22 cellular contexts compared by ENCODE assay signal in the genomic region with DNA sequence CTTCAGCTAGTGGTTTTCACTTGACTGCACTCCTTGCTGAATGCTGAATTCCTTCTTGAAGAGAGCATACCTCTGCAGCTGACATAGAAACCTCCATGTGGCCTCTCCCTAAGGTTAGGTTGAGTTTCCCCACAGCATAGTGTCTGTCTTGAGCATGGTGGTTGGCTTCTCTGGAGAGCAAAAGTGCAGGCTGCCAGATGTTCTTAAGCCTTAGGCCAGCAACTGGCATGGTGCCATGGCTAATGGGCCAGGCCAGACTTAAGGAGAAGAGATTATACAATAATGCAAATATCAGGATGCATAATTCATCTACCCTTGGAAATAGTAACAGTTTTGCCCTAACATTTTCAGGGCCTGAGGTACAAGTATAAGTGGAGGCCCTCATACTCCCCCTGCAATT.
A peak's percentile ranks its signal among the peaks of the same experiment; 100 is the strongest.
DNase-seq lines count a peak whose midpoint lies in the region.
"Had no signal": no experiment of that assay in that cellular context is flagged by ENCODE, and none has a peak within 500 bp of the region (broad histone marks: within the 10 kb centered on the region; RNA-seq: fewer than 3 reads in every experiment).

No MANE protein-coding gene starts in this region.

- no peak overlapping the region for H3K4me3 ChIP-seq in skeletal muscle cell (ENCODE audit: low read depth, low read length)
- H3K4me3 ChIP-seq: colonic mucosa, neural progenitor cell, transverse colon had no signal

- DNase-seq in NCI-H1105 treated with DMSO at 0.1 percent for 48 hours (lab: John Stamatoyannopoulos, UW) = peak; percentile 2
- DNase-seq in NCI-H1105 (lab: John Stamatoyannopoulos, UW) = no peak
- peak; percentile 46 for DNase-seq in RPMI8226
- peak; percentile 20 for DNase-seq in fibroblast of gingiva (ENCODE audit: low read depth)
- peak; percentile 15 for DNase-seq in skeletal muscle cell (ENCODE audit: low read depth)
- no peak for DNase-seq in GM19240 (ENCODE audit: insufficient read length, low spot score)
- no peak for DNase-seq in stimulated activated CD8-positive, alpha-beta memory T cell treated with anti-CD3 and anti-CD28 coated beads, Interleukin-4, amount 100 ng/mL, for 48 hours
- DNase-seq in central memory CD4-positive, alpha-beta T cell = no peak
- DNase-seq: activated CD4-positive, alpha-beta memory T cell treated with anti-CD3 and anti-CD28 coated beads for 36 hours; activated CD8-positive, alpha-beta memory T cell treated with anti-CD3 and anti-CD28 coated beads, Interleukin-2, amount 50 U/mL, for 48 hours; AML-193; CD4-positive, alpha-beta memory T cell; colonic mucosa; DMS153; effector memory CD4-positive, alpha-beta T cell; head of caudate nucleus; NCI-H187; posterior cingulate gyrus; SIG-M5; T-cell; transverse colon had no signal

Comparison
In these comparisons a context has a peak if more than half of its experiments do, and no peak if none do; other contexts are left out.
1. DNase-seq: peak in NCI-H1105 treated with DMSO at 0.1 percent for 48 hours (single experiment), RPMI8226 (single experiment), fibroblast of gingiva (single experiment) and skeletal muscle cell (single experiment); none in NCI-H1105 (single experiment), GM19240 (single experiment), stimulated activated CD8-positive, alpha-beta memory T cell treated with anti-CD3 and anti-CD28 coated beads, Interleukin-4, amount 100 ng/mL, for 48 hours (single experiment) and central memory CD4-positive, alpha-beta T cell (single experiment).